Comparison of ENCODE assay signal across 1 cellular context in the genomic region with DNA sequence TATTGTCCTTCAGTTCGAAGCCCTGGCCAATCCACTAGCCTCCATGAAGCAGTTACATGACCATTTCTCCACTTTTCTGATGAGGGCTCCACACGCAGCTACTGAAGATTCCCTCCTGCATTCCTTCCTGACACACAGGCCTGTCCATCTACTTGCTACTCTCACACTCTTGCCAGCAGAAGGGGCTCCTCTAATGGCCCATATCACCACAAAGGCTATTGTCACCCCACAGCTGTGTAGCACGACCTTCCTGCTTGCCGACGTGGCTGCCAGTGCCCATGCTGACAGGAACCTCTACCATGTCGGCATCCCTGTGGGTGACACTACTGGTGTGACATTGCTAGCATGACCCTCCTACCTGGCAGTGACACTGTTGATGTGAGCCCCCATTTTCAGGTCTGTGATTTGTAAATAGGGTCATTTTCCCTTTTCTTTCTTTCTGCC.
A peak's percentile ranks its signal among the peaks of the same experiment; 100 is the strongest.
TF ChIP-seq lines count a peak whose summit lies in the region.

No MANE protein-coding gene starts in this region.

TF ChIP-seq in K562, 482 proteins besides CTCF, POLR2A, EP300 and RAD21 (continued from another document and continues in another):
- TF ChIP-seq, protein P1, sequence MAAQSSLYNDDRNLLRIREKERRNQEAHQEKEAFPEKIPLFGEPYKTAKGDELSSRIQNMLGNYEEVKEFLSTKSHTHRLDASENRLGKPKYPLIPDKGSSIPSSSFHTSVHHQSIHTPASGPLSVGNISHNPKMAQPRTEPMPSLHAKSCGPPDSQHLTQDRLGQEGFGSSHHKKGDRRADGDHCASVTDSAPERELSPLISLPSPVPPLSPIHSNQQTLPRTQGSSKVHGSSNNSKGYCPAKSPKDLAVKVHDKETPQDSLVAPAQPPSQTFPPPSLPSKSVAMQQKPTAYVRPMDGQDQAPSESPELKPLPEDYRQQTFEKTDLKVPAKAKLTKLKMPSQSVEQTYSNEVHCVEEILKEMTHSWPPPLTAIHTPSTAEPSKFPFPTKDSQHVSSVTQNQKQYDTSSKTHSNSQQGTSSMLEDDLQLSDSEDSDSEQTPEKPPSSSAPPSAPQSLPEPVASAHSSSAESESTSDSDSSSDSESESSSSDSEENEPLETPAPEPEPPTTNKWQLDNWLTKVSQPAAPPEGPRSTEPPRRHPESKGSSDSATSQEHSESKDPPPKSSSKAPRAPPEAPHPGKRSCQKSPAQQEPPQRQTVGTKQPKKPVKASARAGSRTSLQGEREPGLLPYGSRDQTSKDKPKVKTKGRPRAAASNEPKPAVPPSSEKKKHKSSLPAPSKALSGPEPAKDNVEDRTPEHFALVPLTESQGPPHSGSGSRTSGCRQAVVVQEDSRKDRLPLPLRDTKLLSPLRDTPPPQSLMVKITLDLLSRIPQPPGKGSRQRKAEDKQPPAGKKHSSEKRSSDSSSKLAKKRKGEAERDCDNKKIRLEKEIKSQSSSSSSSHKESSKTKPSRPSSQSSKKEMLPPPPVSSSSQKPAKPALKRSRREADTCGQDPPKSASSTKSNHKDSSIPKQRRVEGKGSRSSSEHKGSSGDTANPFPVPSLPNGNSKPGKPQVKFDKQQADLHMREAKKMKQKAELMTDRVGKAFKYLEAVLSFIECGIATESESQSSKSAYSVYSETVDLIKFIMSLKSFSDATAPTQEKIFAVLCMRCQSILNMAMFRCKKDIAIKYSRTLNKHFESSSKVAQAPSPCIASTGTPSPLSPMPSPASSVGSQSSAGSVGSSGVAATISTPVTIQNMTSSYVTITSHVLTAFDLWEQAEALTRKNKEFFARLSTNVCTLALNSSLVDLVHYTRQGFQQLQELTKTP (IDR thresholded peaks at IDR 0.05; ENCODE audit: low read depth in 1 of 2, partially characterized antibody in 2 of 2) = no peak
- TF ChIP-seq, protein P2, sequence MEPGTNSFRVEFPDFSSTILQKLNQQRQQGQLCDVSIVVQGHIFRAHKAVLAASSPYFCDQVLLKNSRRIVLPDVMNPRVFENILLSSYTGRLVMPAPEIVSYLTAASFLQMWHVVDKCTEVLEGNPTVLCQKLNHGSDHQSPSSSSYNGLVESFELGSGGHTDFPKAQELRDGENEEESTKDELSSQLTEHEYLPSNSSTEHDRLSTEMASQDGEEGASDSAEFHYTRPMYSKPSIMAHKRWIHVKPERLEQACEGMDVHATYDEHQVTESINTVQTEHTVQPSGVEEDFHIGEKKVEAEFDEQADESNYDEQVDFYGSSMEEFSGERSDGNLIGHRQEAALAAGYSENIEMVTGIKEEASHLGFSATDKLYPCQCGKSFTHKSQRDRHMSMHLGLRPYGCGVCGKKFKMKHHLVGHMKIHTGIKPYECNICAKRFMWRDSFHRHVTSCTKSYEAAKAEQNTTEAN (CRISPR knock-in tag; IDR thresholded peaks at IDR 0.05) = peak; percentile 27; the same call in 1 of the 2 replicates
- TF ChIP-seq ZNF143 (CRISPR knock-in tag; IDR thresholded peaks at IDR 0.05) (no peak), ZNF449 (CRISPR knock-in tag; IDR thresholded peaks at IDR 0.05) (no peak), ZNF778 (CRISPR knock-in tag; IDR thresholded peaks at IDR 0.05) (no peak), C11orf30 (IDR thresholded peaks at IDR 0.05; ENCODE audit: low read depth) (no peak), PHF20 (IDR thresholded peaks at IDR 0.05; ENCODE audit: partially characterized antibody) (peak; percentile 82), ZBTB33 (CRISPR knock-in tag; IDR thresholded peaks at IDR 0.05) (no peak), ZNF511 (CRISPR knock-in tag; IDR thresholded peaks at IDR 0.05) (no peak), ZNF175 (CRISPR knock-in tag; IDR thresholded peaks at IDR 0.05; ENCODE audit: low read depth) (no peak), TFAP4 (CRISPR knock-in tag; IDR thresholded peaks at IDR 0.05; ENCODE audit: borderline replicate concordance) (peak; percentile 53; the same call in 1 of the 2 replicates), DDX20 (tag; IDR thresholded peaks at IDR 0.05; ENCODE audit: low read depth) (no peak), ATF6 (CRISPR knock-in tag; IDR thresholded peaks at IDR 0.05) (no peak), SOX6 (IDR thresholded peaks at IDR 0.05) (peak; percentile 47; the same call in 1 of the 2 replicates), ZNF444 (CRISPR knock-in tag; IDR thresholded peaks at IDR 0.05) (no peak), CCAR2 (IDR thresholded peaks at IDR 0.05; ENCODE audit: low read depth, low read length) (peak; percentile 97), NR2C2 (CRISPR knock-in tag; IDR thresholded peaks at IDR 0.05) (no peak), NR2C2 (tag; IDR thresholded peaks at IDR 0.05) (no peak), PTBP1 (IDR thresholded peaks at IDR 0.05; ENCODE audit: low read depth, low read length) (peak; percentile 92; the same call in 1 of the 2 replicates), BRD4 (IDR thresholded peaks at IDR 0.05) (no peak), ZNF253 (CRISPR knock-in tag; conservative IDR thresholded peaks at IDR 0.05) (0 out of 2 replicates have a peak, but pooled peaks have one; percentile 27), YY1 (IDR thresholded peaks at IDR 0.05; ENCODE audit: borderline replicate concordance in 1 of 3, control insufficient read depth in 1 of 3, extremely low read depth in 1 of 3, insufficient read depth in 3 of 3, insufficient read length in 1 of 3, insufficient replicate concordance in 2 of 3, low read depth in 1 of 3, low read length in 2 of 3) (peak in 1 of 3 experiments; percentile 5), CXXC5 (CRISPR knock-in tag; IDR thresholded peaks at IDR 0.05) (peak; percentile 10; the same call in 1 of the 2 replicates), TRIM24 (IDR thresholded peaks at IDR 0.05) (no peak), FOXJ2 (tag; IDR thresholded peaks at IDR 0.05) (no peak), EHMT2 (IDR thresholded peaks at IDR 0.05) (no peak), BRD9 (IDR thresholded peaks at IDR 0.05; ENCODE audit: low read depth, partially characterized antibody) (no peak), ATF1 (CRISPR knock-in tag; IDR thresholded peaks at IDR 0.05) (no peak), ATF1 (tag; IDR thresholded peaks at IDR 0.05) (peak; percentile 47; the same call in 1 of the 2 replicates), CTBP1 (IDR thresholded peaks at IDR 0.05; ENCODE audit: borderline replicate concordance) (0 out of 2 replicates have a peak, but pooled peaks have one; percentile 17), IFI16 (CRISPR knock-in tag; IDR thresholded peaks at IDR 0.05) (no peak), TCF15 (CRISPR knock-in tag; IDR thresholded peaks at IDR 0.05) (no peak), SMAD1 (IDR thresholded peaks at IDR 0.05; ENCODE audit: low read depth, low read length, partially characterized antibody) (peak; percentile 45), RHOXF2B (CRISPR knock-in tag; conservative IDR thresholded peaks at IDR 0.05) (no peak), ELF1 (tag; IDR thresholded peaks at IDR 0.05) (no peak), MYC (IDR thresholded peaks at IDR 0.05; ENCODE audit: low read depth, low read length) (no peak), MYC (CRISPR knock-in tag; IDR thresholded peaks at IDR 0.05; ENCODE audit: borderline replicate concordance, low read depth) (no peak), ZNF699 (CRISPR knock-in tag; IDR thresholded peaks at IDR 0.05; ENCODE audit: insufficient replicate concordance) (no peak), ZNF764 (CRISPR knock-in tag; IDR thresholded peaks at IDR 0.05; ENCODE audit: low read depth) (0 out of 2 replicates have a peak, but pooled peaks have one; percentile 28), KLF10 (CRISPR knock-in tag; IDR thresholded peaks at IDR 0.05) (no peak)
- TF ChIP-seq, protein P3, sequence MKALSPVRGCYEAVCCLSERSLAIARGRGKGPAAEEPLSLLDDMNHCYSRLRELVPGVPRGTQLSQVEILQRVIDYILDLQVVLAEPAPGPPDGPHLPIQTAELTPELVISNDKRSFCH (CRISPR knock-in tag; IDR thresholded peaks at IDR 0.05) = no peak
- TF ChIP-seq, protein P3 (tag; IDR thresholded peaks at IDR 0.05) = peak; percentile 57; the same call in 1 of the 2 replicates
- TF ChIP-seq, protein P4, sequence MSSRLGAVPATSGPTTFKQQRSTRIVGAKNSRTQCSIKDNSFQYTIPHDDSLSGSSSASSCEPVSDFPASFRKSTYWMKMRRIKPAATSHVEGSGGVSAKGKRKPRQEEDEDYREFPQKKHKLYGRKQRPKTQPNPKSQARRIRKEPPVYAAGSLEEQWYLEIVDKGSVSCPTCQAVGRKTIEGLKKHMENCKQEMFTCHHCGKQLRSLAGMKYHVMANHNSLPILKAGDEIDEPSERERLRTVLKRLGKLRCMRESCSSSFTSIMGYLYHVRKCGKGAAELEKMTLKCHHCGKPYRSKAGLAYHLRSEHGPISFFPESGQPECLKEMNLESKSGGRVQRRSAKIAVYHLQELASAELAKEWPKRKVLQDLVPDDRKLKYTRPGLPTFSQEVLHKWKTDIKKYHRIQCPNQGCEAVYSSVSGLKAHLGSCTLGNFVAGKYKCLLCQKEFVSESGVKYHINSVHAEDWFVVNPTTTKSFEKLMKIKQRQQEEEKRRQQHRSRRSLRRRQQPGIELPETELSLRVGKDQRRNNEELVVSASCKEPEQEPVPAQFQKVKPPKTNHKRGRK (tag; IDR thresholded peaks at IDR 0.05) = peak; percentile 71; the same call in 1 of the 2 replicates
- TF ChIP-seq, protein P5, sequence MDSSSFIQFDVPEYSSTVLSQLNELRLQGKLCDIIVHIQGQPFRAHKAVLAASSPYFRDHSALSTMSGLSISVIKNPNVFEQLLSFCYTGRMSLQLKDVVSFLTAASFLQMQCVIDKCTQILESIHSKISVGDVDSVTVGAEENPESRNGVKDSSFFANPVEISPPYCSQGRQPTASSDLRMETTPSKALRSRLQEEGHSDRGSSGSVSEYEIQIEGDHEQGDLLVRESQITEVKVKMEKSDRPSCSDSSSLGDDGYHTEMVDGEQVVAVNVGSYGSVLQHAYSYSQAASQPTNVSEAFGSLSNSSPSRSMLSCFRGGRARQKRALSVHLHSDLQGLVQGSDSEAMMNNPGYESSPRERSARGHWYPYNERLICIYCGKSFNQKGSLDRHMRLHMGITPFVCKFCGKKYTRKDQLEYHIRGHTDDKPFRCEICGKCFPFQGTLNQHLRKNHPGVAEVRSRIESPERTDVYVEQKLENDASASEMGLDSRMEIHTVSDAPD (CRISPR knock-in tag; IDR thresholded peaks at IDR 0.05) = no peak
- TF ChIP-seq, protein P6, sequence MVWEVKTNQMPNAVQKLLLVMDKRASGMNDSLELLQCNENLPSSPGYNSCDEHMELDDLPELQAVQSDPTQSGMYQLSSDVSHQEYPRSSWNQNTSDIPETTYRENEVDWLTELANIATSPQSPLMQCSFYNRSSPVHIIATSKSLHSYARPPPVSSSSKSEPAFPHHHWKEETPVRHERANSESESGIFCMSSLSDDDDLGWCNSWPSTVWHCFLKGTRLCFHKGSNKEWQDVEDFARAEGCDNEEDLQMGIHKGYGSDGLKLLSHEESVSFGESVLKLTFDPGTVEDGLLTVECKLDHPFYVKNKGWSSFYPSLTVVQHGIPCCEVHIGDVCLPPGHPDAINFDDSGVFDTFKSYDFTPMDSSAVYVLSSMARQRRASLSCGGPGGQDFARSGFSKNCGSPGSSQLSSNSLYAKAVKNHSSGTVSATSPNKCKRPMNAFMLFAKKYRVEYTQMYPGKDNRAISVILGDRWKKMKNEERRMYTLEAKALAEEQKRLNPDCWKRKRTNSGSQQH (CRISPR knock-in tag; IDR thresholded peaks at IDR 0.05) = peak; percentile 56; the same call in 1 of the 2 replicates
